8 cellular contexts compared by ENCODE assay signal in genomic region chr17:31390748-31391495, GRCh38. TPM values are rescaled to one million over a fixed set of nuclear protein-coding genes. Genes with fewer than 3 reads are reported as not detected.
DNase-seq lines count a peak whose midpoint lies in the region; ATAC-seq, FAIRE-seq and TF ChIP-seq lines count a peak whose summit lies in the region.

No MANE protein-coding gene starts in this region.

- no peak overlapping the region for H3K23ac ChIP-seq in mesendoderm (ENCODE audit: low read length)

- H2BK5ac ChIP-seq in mesendoderm (ENCODE audit: low read length), result no peak overlapping the region

- H3K9me3 ChIP-seq in uterus, result no peaks in the 10 kb centered on the region

- no peak overlapping the region for H4K8ac ChIP-seq in mesendoderm (ENCODE audit: low read depth, low read length)

- intact Hi-C loops in Right ventricle myocardium inferior (cut with DNase I), result no loop called here
- intact Hi-C loops in cardiac septum (cut with DNase I), result no loop called here
- intact Hi-C loops in uterus (cut with DNase I; ENCODE audit: low total_unique reads), result no loop called here

- H3K4me3 ChIP-seq in mesendoderm (ENCODE audit: low read length) (peak overlapping the region; percentile 18), uterus (peak overlapping the region; percentile 21 to 34)

- TF ChIP-seq POLR2A in uterus (IDR thresholded peaks at IDR 0.05), result no peak
- no peak for TF ChIP-seq POLR2A in GM12891 (IDR thresholded peaks at IDR 0.05; ENCODE audit: low read depth, low read length)

- peak; percentile 64 for DNase-seq in Right ventricle myocardium inferior (ENCODE audit: missing footprints)
- no peak for DNase-seq in cardiac septum (ENCODE audit: low spot score)
- DNase-seq in cerebellar cortex (ENCODE audit: low spot score), result peak; percentile 27
- DNase-seq in mesendoderm, result peak; percentile 32
- no peak for DNase-seq in uterus
- no peak for DNase-seq in pons (ENCODE audit: low spot score)
- DNase-seq in GM12891 (ENCODE audit: insufficient read length, low spot score), result no peak

- no peak overlapping the region for H4K5ac ChIP-seq in mesendoderm (ENCODE audit: low read length)

- H3K9ac ChIP-seq in mesendoderm (ENCODE audit: low read length), result peak overlapping the region; percentile 16

- H3K56ac ChIP-seq in mesendoderm (ENCODE audit: low read length), result peak overlapping the region; percentile 19

- H3K79me1 ChIP-seq in mesendoderm (ENCODE audit: low read length), result no peaks in the 10 kb centered on the region

- no peaks in the 10 kb centered on the region for H3K79me2 ChIP-seq in mesendoderm (ENCODE audit: control insufficient read depth, insufficient read depth, low read length)

- H2AK5ac ChIP-seq in mesendoderm (ENCODE audit: low read length), result no peak overlapping the region

- H3K27me3 ChIP-seq in mesendoderm (ENCODE audit: insufficient read depth, low read length, poor library complexity) (peaks cover 2% of the 10 kb centered on the region), uterus (no peaks in the 10 kb centered on the region)

- H3K4ac ChIP-seq in mesendoderm (ENCODE audit: low read depth, low read length), result no peak overlapping the region

- no peak for FAIRE-seq in GM12891 (lab: Jason Lieb, UNC)

- no peak overlapping the region for H2BK15ac ChIP-seq in mesendoderm (replicated peaks; ENCODE audit: low read depth)

- H3K4me1 ChIP-seq in mesendoderm (ENCODE audit: control insufficient read depth, low read depth, low read length) (no peaks in the 10 kb centered on the region), uterus (peaks cover 0 to 10% of the 10 kb centered on the region in 2 donors)

- no peak overlapping the region for H2BK120ac ChIP-seq in mesendoderm (ENCODE audit: low read depth, low read length)

- TF ChIP-seq CTCF in uterus (IDR thresholded peaks at IDR 0.05), result no peak

- H3K27ac ChIP-seq in mesendoderm (ENCODE audit: low read depth, low read length) (no peak overlapping the region), uterus (no peak overlapping the region)

- ATAC-seq in Right ventricle myocardium inferior (no peak), GM19035 (IDR thresholded peaks at IDR 0.05; ENCODE audit: unreplicated experiment) (no peak)

- no CpG with 5 or more reads among the region's 56 CpGs for WGBS in mesendoderm (ENCODE audit: extremely low coverage, insufficient coverage, low lambda C conversion rate)

- H3K36me3 ChIP-seq in mesendoderm (ENCODE audit: control insufficient read depth, insufficient read depth, low read length) (no peaks in the 10 kb centered on the region), uterus (no peaks in the 10 kb centered on the region)

- H3K18ac ChIP-seq in mesendoderm (ENCODE audit: low read length), result no peak overlapping the region

- peak overlapping the region; percentile 21 for H3K4me2 ChIP-seq in mesendoderm (ENCODE audit: low read length)

TF ChIP-seq in GM12891, 5 proteins besides CTCF, POLR2A, EP300 and RAD21:
- TF ChIP-seq POU2F2 (IDR thresholded peaks at IDR 0.05; ENCODE audit: low read depth, low read length), result no peak
- TF ChIP-seq POLR2AphosphoS5 (IDR thresholded peaks at IDR 0.05; ENCODE audit: low read depth, low read length), result no peak
- TF ChIP-seq PAX5 (IDR thresholded peaks at IDR 0.05; ENCODE audit: insufficient read depth, low read length, severe bottlenecking), result no peak

RNA-seq across cellular contexts. Expression of gene RAB11FIP4, which starts 0.6 kb away (rescaled TPM):
- 13.6 TPM for total RNA-seq in Right ventricle myocardium inferior
- 4.9 TPM for total RNA-seq in cardiac septum
- polyA plus RNA-seq in mesendoderm (2013, experiment 1 of 2), result 15.0 TPM
- polyA plus RNA-seq in mesendoderm (2013, experiment 2 of 2), result 14.8 TPM
- 10 to 100 TPM in 1 of 4 donors, 1 to 10 TPM in 1, not detected in 2; 7.2 to 12.0 TPM for total RNA-seq in uterus
- 4.4 TPM for polyA plus RNA-seq in GM12891 (2012; ENCODE audit: low read depth, missing spikeins)

Comparison
In these comparisons a context has a peak if more than half of its experiments do, and no peak if none do; other contexts are left out.
1. DNase-seq: peak in Right ventricle myocardium inferior (single experiment), cerebellar cortex (single experiment) and mesendoderm (single experiment); none in cardiac septum (single experiment), uterus (0 of 2), pons (single experiment) and GM12891 (single experiment).